8 cellular contexts compared by ENCODE assay signal in genomic region chr17:67434061-67434525, GRCh38. TPM values are rescaled to one million over a fixed set of nuclear protein-coding genes. Genes with fewer than 3 reads are reported as not detected.
DNase-seq lines count a peak whose midpoint lies in the region; ATAC-seq and TF ChIP-seq lines count a peak whose summit lies in the region.
"Had no signal": no experiment of that assay in that cellular context is flagged by ENCODE, and none has a peak within 500 bp of the region (broad histone marks: within the 10 kb centered on the region; RNA-seq: fewer than 3 reads in every experiment).

No MANE protein-coding gene starts in this region.

- DNase-seq in SKM-1 treated with dmso at 0.1 percent for 144 hours (lab: John Stamatoyannopoulos, UW; ENCODE audit: unreplicated experiment) = peak; percentile 80
- peak; percentile 32 for DNase-seq in activated gamma-delta T cell treated with anti-CD3 and anti-CD28 coated beads, Interleukin-2, amount 50 U/mL, for 16 hours (ENCODE audit: low read depth)
- DNase-seq in lower leg skin (ENCODE audit: low spot score in 2 of 2) = peak; percentile 21 to 82
- DNase-seq in neural progenitor cell (ENCODE audit: low spot score) = no peak

- H3K4me3 ChIP-seq in lower leg skin (ENCODE audit: low read depth, poor library complexity, severe bottlenecking) (no peak overlapping the region), thymus (ENCODE audit: low read length) (no peak overlapping the region), neural progenitor cell (no peak overlapping the region)
- H3K4me3 ChIP-seq: K562 had no signal

- H3K79me2 ChIP-seq in neural progenitor cell (ENCODE audit: low read depth) = no peaks in the 10 kb centered on the region

- TF ChIP-seq CTCF in lower leg skin (IDR thresholded peaks at IDR 0.05) = no peak
- no peak for TF ChIP-seq CTCF in neural progenitor cell (IDR thresholded peaks at IDR 0.05)

- H3K9me3 ChIP-seq in thymus (ENCODE audit: control insufficient read depth) (no peaks in the 10 kb centered on the region), neural progenitor cell (ENCODE audit: low read depth) (no peaks in the 10 kb centered on the region)

- peaks cover 16% of the 10 kb centered on the region for H3K4me1 Mint-ChIP-seq in neural progenitor cell

- H3K4me1 ChIP-seq in thymus (ENCODE audit: control insufficient read depth, insufficient read depth, low read length) (peaks cover 15% of the 10 kb centered on the region), neural progenitor cell (peaks cover 9% of the 10 kb centered on the region)

- no peak overlapping the region for H3K4me2 ChIP-seq in neural progenitor cell

- H3K36me3 ChIP-seq in thymus (ENCODE audit: control insufficient read depth, insufficient read depth) (no peaks in the 10 kb centered on the region), neural progenitor cell (no peaks in the 10 kb centered on the region)

- no peak for TF ChIP-seq POLR2A in lower leg skin (IDR thresholded peaks at IDR 0.05)

- no peak overlapping the region for H2AFZ ChIP-seq in neural progenitor cell (replicated peaks)

- H4K20me1 ChIP-seq in neural progenitor cell (ENCODE audit: low read depth) = no peaks in the 10 kb centered on the region

- H3K9me3 Mint-ChIP-seq in neural progenitor cell = no peaks in the 10 kb centered on the region

- no peaks in the 10 kb centered on the region for H3K36me3 Mint-ChIP-seq in neural progenitor cell

- 80 to 87% methylated on average over 6 of the region's 6 CpGs for WGBS in lower leg skin, 2 donors
- 37% methylated on average over 6 of the region's 6 CpGs for WGBS in thymus

- ATAC-seq in HG03342 (IDR thresholded peaks at IDR 0.05; ENCODE audit: unreplicated experiment) (no peak), HG03460 (IDR thresholded peaks at IDR 0.05; ENCODE audit: unreplicated experiment) (no peak)
- ATAC-seq: K562 had no signal

- H3F3A ChIP-seq in neural progenitor cell (ENCODE audit: low read depth) = peaks cover 13% of the 10 kb centered on the region

- H3K27ac Mint-ChIP-seq in neural progenitor cell = no peak overlapping the region

- H3K27ac ChIP-seq in thymus (ENCODE audit: low read depth) (peak overlapping the region; percentile 57), neural progenitor cell (no peak overlapping the region)

- intact Hi-C loops in lower leg skin (cut with DNase I; ENCODE audit: low total_unique reads) = no loop called here

- no peaks in the 10 kb centered on the region for H3K27me3 ChIP-seq in thymus (ENCODE audit: control insufficient read depth, insufficient read depth)
- no peaks in the 10 kb centered on the region for H3K27me3 ChIP-seq in neural progenitor cell

- no peak overlapping the region for H3K9ac ChIP-seq in neural progenitor cell

- no peak overlapping the region for H3K4me3 Mint-ChIP-seq in neural progenitor cell

- H3K27me3 Mint-ChIP-seq in neural progenitor cell (ENCODE audit: insufficient read depth, low read depth) = peaks cover 3% of the 10 kb centered on the region

RNA-seq across cellular contexts. Expression of gene PITPNC1, which starts 57.0 kb away (rescaled TPM):
- 1 to 10 TPM; 1.7 to 8.2 (median 4.6) TPM for total RNA-seq in lower leg skin
- 27.0 TPM for polyA plus RNA-seq in thymus
- total RNA-seq in neural progenitor cell (ENCODE audit: low replicate concordance) = 8.1 and 10.4 TPM in 2 replicates
